Comparison of ENCODE assay signal across 8 cellular contexts in the genomic region with DNA sequence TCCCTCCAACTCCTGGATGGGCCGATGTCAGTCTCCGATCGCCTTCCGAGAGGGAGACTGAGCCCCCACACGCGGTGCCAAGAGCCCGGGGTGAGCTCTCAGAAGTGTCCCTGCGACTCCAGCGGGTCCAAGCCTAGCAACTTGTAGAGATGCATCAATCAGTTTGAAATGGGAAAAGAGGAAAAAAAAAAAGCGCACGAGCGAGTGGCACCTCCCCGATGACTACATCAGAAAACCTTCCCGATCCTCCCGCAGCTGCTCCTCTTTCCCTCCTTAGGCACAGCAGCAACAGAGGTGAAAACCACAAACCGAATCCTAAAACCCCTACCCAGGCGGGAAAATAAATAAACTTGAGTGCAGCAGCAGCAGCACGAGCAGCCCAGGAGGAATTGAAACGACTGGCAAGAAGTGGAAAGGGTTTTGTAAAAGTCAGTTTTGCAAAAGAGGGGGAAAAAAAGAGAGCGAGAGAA. TPM values are rescaled to one million over a fixed set of nuclear protein-coding genes. Genes with fewer than 3 reads are reported as not detected.
A peak's percentile ranks its signal among the peaks of the same experiment; 100 is the strongest.
DNase-seq lines count a peak whose midpoint lies in the region; ATAC-seq and TF ChIP-seq lines count a peak whose summit lies in the region.

No MANE protein-coding gene starts in this region.

- H3K36me3 ChIP-seq in HUES6 (ENCODE audit: control insufficient read depth, insufficient read depth, low read length), result no peaks in the 10 kb centered on the region
- H3K36me3 ChIP-seq in duodenal mucosa (ENCODE audit: control insufficient read depth in 1 of 2, insufficient read depth in 2 of 2, low read length in 2 of 2), result no peaks in the 10 kb centered on the region

- H3K27me3 ChIP-seq in HUES6 (ENCODE audit: control insufficient read depth, insufficient read depth, low read length) (peaks cover 19% of the 10 kb centered on the region), duodenal mucosa (ENCODE audit: control insufficient read depth in 1 of 2, insufficient read depth in 2 of 2, low read length in 2 of 2) (peaks cover 6 to 8% of the 10 kb centered on the region in 2 donors)

- peak overlapping the region; percentile 75 for H3K9ac ChIP-seq in HUES6 (ENCODE audit: low read length)
- peak overlapping the region; percentile 39 to 66 for H3K9ac ChIP-seq in duodenal mucosa (ENCODE audit: low read depth in 1 of 2, low read length in 2 of 2)

- DNase-seq in G401 (ENCODE audit: low spot score) (peak; percentile 36), RWPE1 (ENCODE audit: low spot score) (peak; percentile 87), mucosa of gallbladder (ENCODE audit: low spot score) (peak; percentile 22), C1 segment of cervical spinal cord (lab: John Stamatoyannopoulos, UW) (no peak), islet precursor cell (no peak)

- POLR2A ChIA-PET in RWPE1 (lab: Yijun Ruan, JAX; ENCODE audit: low non-redundant PET), result interaction anchor here (0.6 kb wide), 1 partner anchor 827 kb away, joined by 3 read pairs; no protein-coding TSS in a partner anchor

- in situ Hi-C loops in G401 (cut with HindIII; ENCODE audit: low sequenced_read_pairs), result no loop called here

- H3K27ac ChIP-seq in HUES6 (ENCODE audit: low read depth, low read length), result peak overlapping the region; percentile 76; the same call in 1 of the 2 replicates
- H3K27ac ChIP-seq in RWPE1, result peak overlapping the region; percentile 99
- H3K27ac ChIP-seq in duodenal mucosa (ENCODE audit: low read depth, low read length), result no peak overlapping the region

- no peak for ATAC-seq in HG03045 (IDR thresholded peaks at IDR 0.05; ENCODE audit: unreplicated experiment)

- CTCF ChIA-PET in RWPE1 (lab: Yijun Ruan, JAX), result interaction anchor here (0.5 to 0.9 kb wide), 6 partner anchors 100 to 1437 kb away, joined by 3 to 6 read pairs (median 4); no protein-coding TSS in a partner anchor

- no peaks in the 10 kb centered on the region for H3K9me3 ChIP-seq in HUES6 (ENCODE audit: control insufficient read depth, insufficient read depth, low read depth, low read length)
- H3K9me3 ChIP-seq in duodenal mucosa (ENCODE audit: control insufficient read depth in 1 of 2, low read length in 2 of 2), result no peaks in the 10 kb centered on the region

- peak overlapping the region; percentile 91 for H3K4me3 ChIP-seq in HUES6 (ENCODE audit: low read depth, low read length)
- H3K4me3 ChIP-seq in duodenal mucosa (ENCODE audit: low read depth in 1 of 2, low read length in 2 of 2), result peak overlapping the region; percentile 79 to 83

- no peak for TF ChIP-seq CTCF in RWPE1 (conservative IDR thresholded peaks at IDR 0.05; ENCODE audit: low read depth)

- H3K4me1 ChIP-seq in HUES6 (ENCODE audit: control insufficient read depth, insufficient read depth, low read length) (peaks cover 19% of the 10 kb centered on the region), duodenal mucosa (ENCODE audit: control insufficient read depth in 1 of 2, insufficient read depth in 2 of 2, low read length in 2 of 2) (peaks cover 0 to 20% of the 10 kb centered on the region in 2 donors)

RNA-seq across cellular contexts. Expression of a gene that starts 1.0 kb away (rescaled TPM):
- 0.54 and 0.98 TPM in 2 replicates for total RNA-seq in G401 (2014; rRNA removed; shearing (Covaris generic))
- total RNA-seq in mucosa of gallbladder, result 27.9 TPM

Comparison
In these comparisons a context has a peak if more than half of its experiments do, and no peak if none do; other contexts are left out.
1. DNase-seq: peak in G401 (single experiment), RWPE1 (single experiment) and mucosa of gallbladder (single experiment); none in C1 segment of cervical spinal cord (0 of 14) and islet precursor cell (single experiment).
2. RNA of a gene that starts 1.0 kb away (total RNA-seq): 27.9 TPM in mucosa of gallbladder (single experiment); 0.54 to 0.98 TPM in G401; every median in the first group is over 10 times any median in the second.